Comparison of ENCODE assay signal across 1 cellular context in genomic region chr5:128536861-128537305, GRCh38.
A peak's percentile ranks its signal among the peaks of the same experiment; 100 is the strongest.
TF ChIP-seq lines count a peak whose summit lies in the region.

No MANE protein-coding gene starts in this region.

TF ChIP-seq in HEK293, 187 proteins besides CTCF, POLR2A, EP300 and RAD21 (continued from another document):
- TF ChIP-seq BCL6B (tag by site-specific recombination; IDR thresholded peaks at IDR 0.05), result no peak
- no peak; the same call in 1 of the 2 replicates for TF ChIP-seq ZNF366 (tag by site-specific recombination; conservative IDR thresholded peaks at IDR 0.05)
- TF ChIP-seq ZNF423 (tag by site-specific recombination; IDR thresholded peaks at IDR 0.05), result peak; percentile 59; the same call in 1 of the 2 replicates
- peak; percentile 50 for TF ChIP-seq ZBTB17 (tag by site-specific recombination; IDR thresholded peaks at IDR 0.05)
- TF ChIP-seq RBAK (tag by site-specific recombination; IDR thresholded peaks at IDR 0.05), result no peak
- TF ChIP-seq ZNF350 (tag by site-specific recombination; IDR thresholded peaks at IDR 0.05), result no peak
- no peak for TF ChIP-seq ZNF555 (tag by site-specific recombination; conservative IDR thresholded peaks at IDR 0.05)
- no peak for TF ChIP-seq ZNF23 (tag by site-specific recombination; IDR thresholded peaks at IDR 0.05; ENCODE audit: borderline replicate concordance)
- peak; percentile 79 for TF ChIP-seq GLIS2 (tag by site-specific recombination; IDR thresholded peaks at IDR 0.05)
- TF ChIP-seq ZNF112 (tag by site-specific recombination; IDR thresholded peaks at IDR 0.05), result no peak
- no peak for TF ChIP-seq ZNF391 (tag by site-specific recombination; IDR thresholded peaks at IDR 0.05; ENCODE audit: borderline replicate concordance, low read depth)
- peak; percentile 33; the same call in 1 of the 2 replicates for TF ChIP-seq ZNF335 (tag by site-specific recombination; conservative IDR thresholded peaks at IDR 0.05)
- no peak for TF ChIP-seq YY2 (tag by site-specific recombination; IDR thresholded peaks at IDR 0.05)
- TF ChIP-seq ZNF600 (tag by site-specific recombination; IDR thresholded peaks at IDR 0.05), result no peak
- no peak for TF ChIP-seq KLF16 (tag by site-specific recombination; IDR thresholded peaks at IDR 0.05)
- TF ChIP-seq ZNF10 (tag by site-specific recombination; IDR thresholded peaks at IDR 0.05), result no peak
- TF ChIP-seq PRDM2 (tag by site-specific recombination; IDR thresholded peaks at IDR 0.05; ENCODE audit: borderline replicate concordance), result no peak
- TF ChIP-seq ZNF624 (tag by site-specific recombination; IDR thresholded peaks at IDR 0.05), result no peak
- peak; percentile 34; the same call in 1 of the 2 replicates for TF ChIP-seq ZBTB20 (tag by site-specific recombination; IDR thresholded peaks at IDR 0.05)
